In genomic region chr4:154741877-154742851, GRCh38 we compare ENCODE assay signal across 9 cellular contexts. TPM values are rescaled to one million over a fixed set of nuclear protein-coding genes. Genes with fewer than 3 reads are reported as not detected.
DNase-seq lines count a peak whose midpoint lies in the region; ATAC-seq and TF ChIP-seq lines count a peak whose summit lies in the region.
"Had no signal": no experiment of that assay in that cellular context is flagged by ENCODE, and none has a peak within 500 bp of the region (broad histone marks: within the 10 kb centered on the region; RNA-seq: fewer than 3 reads in every experiment).

No MANE protein-coding gene starts in this region.

- H3K4me1 Mint-ChIP-seq in glutamatergic neuron (ENCODE audit: low read depth, unreplicated experiment): peaks cover 1% of the 10 kb centered on the region

- H3K4me2 ChIP-seq in PC-3 (ENCODE audit: low read length): no peak overlapping the region

- H3K4me1 ChIP-seq in NT2/D1 (ENCODE audit: insufficient read depth, insufficient read length) (peaks cover 2% of the 10 kb centered on the region), PC-3 (ENCODE audit: insufficient read depth, low read length) (peaks cover 22% of the 10 kb centered on the region)

- H2AFZ ChIP-seq in PC-3 (ENCODE audit: low read length): no peak overlapping the region

- DNase-seq in D341Med (ENCODE audit: low spot score) (peak; percentile 39), NT2/D1 (ENCODE audit: low read depth, low spot score) (peak; percentile 69), glutamatergic neuron (peak; percentile 45), posterior cingulate gyrus (peak in 7 of 10 donors; percentile 15 to 82 (median 43)), NCI-H524 treated with DMSO at 0.1 percent for 48 hours (lab: John Stamatoyannopoulos, UW) (no peak), PC-3 (no peak), NOMO-1 treated with dmso at 0.1 percent for 144 hours (lab: John Stamatoyannopoulos, UW; ENCODE audit: unreplicated experiment) (no peak)
- DNase-seq: NCI-H2171 had no signal

- H4K20me1 ChIP-seq in PC-3 (ENCODE audit: low read length): no peaks in the 10 kb centered on the region

- BruUV-seq in PC-3 (replicated peaks; lab: Mats Ljungman, UMichigan): no TSS peak

- TF ChIP-seq CTCF in glutamatergic neuron (IDR thresholded peaks at IDR 0.05; ENCODE audit: partially characterized antibody, unreplicated experiment) (no peak), PC-3 (conservative IDR thresholded peaks at IDR 0.05; ENCODE audit: low read depth, low read length) (no peak)

- H3K9ac ChIP-seq in NT2/D1 (ENCODE audit: insufficient read length, low read depth): peak overlapping the region; percentile 61
- no peak overlapping the region for H3K9ac ChIP-seq in PC-3 (ENCODE audit: low read length)

- H3K27me3 ChIP-seq in NT2/D1 (ENCODE audit: insufficient read depth, insufficient read length) (peaks cover 60% of the 10 kb centered on the region), PC-3 (ENCODE audit: low read length) (no peaks in the 10 kb centered on the region)

- intact Hi-C loops in posterior cingulate gyrus (cut with DNase I) (no loop called here), PC-3 (cut with micrococcal nuclease) (no loop called here)

- peak overlapping the region; percentile 91 for H3K4me3 Mint-ChIP-seq in glutamatergic neuron (ENCODE audit: unreplicated experiment)

- no peaks in the 10 kb centered on the region for H3F3A ChIP-seq in PC-3 (ENCODE audit: low read length, unreplicated experiment)

- H3K9me2 ChIP-seq in PC-3 (replicated peaks; ENCODE audit: low read length): no peaks in the 10 kb centered on the region

- peaks cover 2% of the 10 kb centered on the region for H3K9me3 Mint-ChIP-seq in glutamatergic neuron (ENCODE audit: unreplicated experiment)

- H3K36me3 ChIP-seq in NT2/D1 (ENCODE audit: insufficient read depth, insufficient read length, low read length) (no peaks in the 10 kb centered on the region), PC-3 (ENCODE audit: low read depth, low read length) (no peaks in the 10 kb centered on the region)

- H3K36me3 Mint-ChIP-seq in glutamatergic neuron (ENCODE audit: unreplicated experiment): no peaks in the 10 kb centered on the region

- H3K27me3 Mint-ChIP-seq in glutamatergic neuron (ENCODE audit: unreplicated experiment): peaks cover 18% of the 10 kb centered on the region

- no peaks in the 10 kb centered on the region for H3K79me2 ChIP-seq in PC-3 (ENCODE audit: low read length)

- POLR2A ChIA-PET in PC-3 (lab: Charles Lee; ENCODE audit: unreplicated experiment): no interaction called here

- no peak overlapping the region for H3K27ac ChIP-seq in PC-3 (ENCODE audit: low read length)

- H3K27ac Mint-ChIP-seq in glutamatergic neuron (ENCODE audit: unreplicated experiment): peak overlapping the region; percentile 43

- CTCF ChIA-PET in PC-3 (lab: Charles Lee): no interaction called here

- H3K4me3 ChIP-seq in NT2/D1 (ENCODE audit: insufficient read length, low read depth) (peak overlapping the region; percentile 28), PC-3 (ENCODE audit: low read length) (no peak overlapping the region)

- ATAC-seq in HG03159 (IDR thresholded peaks at IDR 0.05; ENCODE audit: unreplicated experiment) (no peak), PC-3 (no peak)

- H3K9me3 ChIP-seq in NT2/D1 (ENCODE audit: insufficient read depth, low read length) (no peaks in the 10 kb centered on the region), PC-3 (ENCODE audit: low read length) (no peaks in the 10 kb centered on the region)

RNA-seq across cellular contexts. Expression of gene LRAT, which starts 1.6 kb away (rescaled TPM):
- total RNA-seq in glutamatergic neuron (ENCODE audit: unreplicated experiment) (0.20 TPM), PC-3 (2014; rRNA removed) (0.55 and 0.92 TPM in 2 replicates)

RNA-seq across cellular contexts. Expression of gene RBM46, which starts 38.9 kb away (rescaled TPM):
- total RNA-seq in glutamatergic neuron (ENCODE audit: unreplicated experiment) (7.9 TPM), PC-3 (2014; rRNA removed) (not detected in 2 replicates)

Comparison
In these comparisons a context has a peak if more than half of its experiments do, and no peak if none do; other contexts are left out.
1. DNase-seq: peak in D341Med (single experiment), NT2/D1 (single experiment), glutamatergic neuron (single experiment) and posterior cingulate gyrus (7 of 10); none in NCI-H524 treated with DMSO at 0.1 percent for 48 hours (single experiment), PC-3 (single experiment) and NOMO-1 treated with dmso at 0.1 percent for 144 hours (single experiment).